23 cellular contexts compared by ENCODE assay signal in the genomic region with DNA sequence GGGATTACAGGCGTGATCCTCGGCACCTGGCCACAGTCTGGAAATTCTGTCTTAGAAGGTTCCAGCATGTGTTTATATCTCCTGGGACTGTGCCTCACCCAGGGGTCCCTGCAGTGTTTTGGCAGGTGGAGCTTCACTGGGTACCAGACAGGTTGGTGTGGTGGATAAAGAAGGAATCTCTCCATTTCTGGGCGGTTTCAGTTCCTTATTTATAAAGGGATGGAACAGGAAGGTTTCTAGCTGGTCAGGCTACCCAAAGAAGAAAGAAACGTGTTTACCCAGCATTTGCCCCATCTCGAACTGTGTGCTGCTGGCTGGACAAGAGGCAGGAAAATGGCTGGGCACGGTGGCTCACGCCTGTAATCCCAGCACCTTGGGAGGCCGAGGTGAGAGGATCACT. TPM values are rescaled to one million over a fixed set of nuclear protein-coding genes. Genes with fewer than 3 reads are reported as not detected.
DNase-seq lines count a peak whose midpoint lies in the region; ATAC-seq and TF ChIP-seq lines count a peak whose summit lies in the region.
"Had no signal": no experiment of that assay in that cellular context is flagged by ENCODE, and none has a peak within 500 bp of the region (broad histone marks: within the 10 kb centered on the region; RNA-seq: fewer than 3 reads in every experiment).

No MANE protein-coding gene starts in this region.

- DNase-seq in Right ventricle myocardium superior (no peak), Right ventricle myocardium inferior (ENCODE audit: missing footprints) (no peak), MV-4-11 (lab: John Stamatoyannopoulos, UW) (peak; percentile 82), lower lobe of right lung (no peak), superior temporal gyrus (ENCODE audit: extremely low spot score) (peak; percentile 8), vagina (ENCODE audit: extremely low spot score in 2 of 2) (no peak)
- DNase-seq: activated CD4-positive, alpha-beta T cell treated with anti-CD3 and anti-CD28 coated beads, Interleukin-2, amount 50 U/mL, for 1 hour; activated naive CD4-positive, alpha-beta T cell treated with Interleukin-2 at 50 U/mL for 16 hours; activated T-cell treated with anti-CD3 and anti-CD28 coated beads, Interleukin-2, amount 50 U/mL, for 1 hour; DMS53; left colon; NCI-H146; NCI-H2171 treated with DMSO at 0.1 percent for 48 hours; NCI-H526 treated with DMSO at 0.1 percent for 48 hours; stimulated activated CD4-positive, alpha-beta T cell treated with anti-CD3 and anti-CD28 coated beads, Interleukin-1b, Interleukin-23, amount 100 ng/mL, for 48 hours; thyroid gland had no signal

- H3K36me3 ChIP-seq in lower lobe of right lung (peaks cover 67% of the 10 kb centered on the region), vagina (peaks cover 0 to 44% of the 10 kb centered on the region in 2 donors)

- TF ChIP-seq POLR2A in GM18505 (IDR thresholded peaks at IDR 0.05; ENCODE audit: borderline replicate concordance, extremely low read depth, insufficient read depth, insufficient read length) (no peak), vagina (IDR thresholded peaks at IDR 0.05) (no peak)

- H3K4me3 ChIP-seq in lower lobe of right lung (no peak overlapping the region), vagina (no peak overlapping the region)
- H3K4me3 ChIP-seq: thyroid gland had no signal

- H3K27me3 ChIP-seq in lower lobe of right lung (ENCODE audit: low read depth) (no peaks in the 10 kb centered on the region), vagina (no peaks in the 10 kb centered on the region)
- H3K27me3 ChIP-seq: thyroid gland had no signal

- H3K4me1 ChIP-seq in lower lobe of right lung (peaks cover 9% of the 10 kb centered on the region), vagina (no peaks in the 10 kb centered on the region)
- H3K4me1 ChIP-seq: thyroid gland had no signal

- ATAC-seq in Right ventricle myocardium superior (ENCODE audit: poor library complexity) (peak; percentile 14), Right ventricle myocardium inferior (no peak), lower lobe of right lung (peak in 1 of 2 donors; percentile 4), GM18505 (IDR thresholded peaks at IDR 0.05; ENCODE audit: unreplicated experiment) (no peak), GM19455 (IDR thresholded peaks at IDR 0.05; ENCODE audit: unreplicated experiment) (no peak)
- ATAC-seq: HCT116, T-cell had no signal

- H3K27ac ChIP-seq in lower lobe of right lung: peak overlapping the region; percentile 50
- no peak overlapping the region for H3K27ac ChIP-seq in vagina
- H3K27ac ChIP-seq: thyroid gland had no signal

- no peaks in the 10 kb centered on the region for H3K9me3 ChIP-seq in lower lobe of right lung
- no peaks in the 10 kb centered on the region for H3K9me3 ChIP-seq in vagina
- H3K9me3 ChIP-seq: thyroid gland had no signal

- TF ChIP-seq CTCF in lower lobe of right lung (IDR thresholded peaks at IDR 0.05) (no peak), vagina (IDR thresholded peaks at IDR 0.05) (no peak)

- intact Hi-C loops in Right ventricle myocardium superior (cut with DNase I): no loop called here
- intact Hi-C loops in Right ventricle myocardium inferior (cut with DNase I): no loop called here
- intact Hi-C loops in lower lobe of right lung (cut with DNase I): no loop called here
- intact Hi-C loops in vagina (cut with DNase I): no loop called here

RNA-seq across cellular contexts. Expression of gene PNPLA6, which starts 9.8 kb away (rescaled TPM):
- total RNA-seq in Right ventricle myocardium superior (50.4 TPM), Right ventricle myocardium inferior (50.6 TPM), lower lobe of right lung (289 TPM), vagina (47.4 TPM)

RNA-seq across cellular contexts. Expression of gene MCOLN1, which starts 22.9 kb away (rescaled TPM):
- total RNA-seq in Right ventricle myocardium superior (17.5 TPM), Right ventricle myocardium inferior (19.5 TPM), lower lobe of right lung (79.0 TPM), vagina (20.4 TPM)

RNA-seq across cellular contexts. Expression of gene ZNF358, which starts 29.4 kb away (rescaled TPM):
- total RNA-seq in Right ventricle myocardium superior: 92.1 TPM
- total RNA-seq in Right ventricle myocardium inferior: 89.6 TPM
- total RNA-seq in lower lobe of right lung: 54.9 TPM
- 87.4 TPM for total RNA-seq in vagina

RNA-seq across cellular contexts. Expression of gene CAMSAP3, which starts 50.4 kb away (rescaled TPM):
- 1.0 TPM for total RNA-seq in Right ventricle myocardium superior
- 1.9 TPM for total RNA-seq in Right ventricle myocardium inferior
- 25.6 TPM for total RNA-seq in lower lobe of right lung
- 12.8 TPM for total RNA-seq in vagina
- total RNA-seq: aorta, cardiac septum, skeletal muscle tissue had no signal

RNA-seq across cellular contexts. Expression of gene PEX11G, which starts 56.5 kb away (rescaled TPM):
- total RNA-seq in Right ventricle myocardium superior (0.97 TPM), Right ventricle myocardium inferior (1.2 TPM), lower lobe of right lung (3.8 TPM), vagina (2.7 TPM)

Comparison
In these comparisons a context has a peak if more than half of its experiments do, and no peak if none do; other contexts are left out.
1. DNase-seq: peak in MV-4-11 (single experiment) and superior temporal gyrus (single experiment); none in Right ventricle myocardium superior (single experiment), Right ventricle myocardium inferior (single experiment), lower lobe of right lung (single experiment) and vagina (0 of 2).